In genomic region chr15:70802629-70803028, GRCh38 we compare ENCODE assay signal across 14 cellular contexts. TPM values are rescaled to one million over a fixed set of nuclear protein-coding genes. Genes with fewer than 3 reads are reported as not detected.
A peak's percentile ranks its signal among the peaks of the same experiment; 100 is the strongest.
DNase-seq lines count a peak whose midpoint lies in the region; ATAC-seq and TF ChIP-seq lines count a peak whose summit lies in the region.
"Had no signal": no experiment of that assay in that cellular context is flagged by ENCODE, and none has a peak within 500 bp of the region (broad histone marks: within the 10 kb centered on the region; RNA-seq: fewer than 3 reads in every experiment).

No MANE protein-coding gene starts in this region.

- peaks cover 0 to 11% of the 10 kb centered on the region in 2 donors for H3K4me1 ChIP-seq in adrenal gland (replicated peaks in 1 of 2)
- H3K4me1 ChIP-seq in upper lobe of right lung, result peaks cover 37% of the 10 kb centered on the region

- H3K27me3 ChIP-seq in AG04450 (ENCODE audit: control insufficient read depth, insufficient read depth, low read length) (no peaks in the 10 kb centered on the region), adrenal gland (no peaks in the 10 kb centered on the region), upper lobe of right lung (peaks cover 8% of the 10 kb centered on the region), WERI-Rb-1 (ENCODE audit: insufficient read depth, low read depth, severe bottlenecking) (no peaks in the 10 kb centered on the region)

- TF ChIP-seq POLR2A in adrenal gland (IDR thresholded peaks at IDR 0.05), result no peak

- ATAC-seq in upper lobe of right lung, result no peak
- ATAC-seq: activated CD4-positive, alpha-beta T cell treated with anti-CD3 and anti-CD28 coated beads for 36 hours; HepG2 had no signal

- CTCF ChIA-PET in AG04450 (lab: Charles Lee), result no interaction called here

- POLR2A ChIA-PET in AG04450 (lab: Yijun Ruan, JAX), result no interaction called here

- H3K27ac ChIP-seq in AG04450 (ENCODE audit: low read depth, low read length) (peak overlapping the region; percentile 65), adrenal gland (no peak overlapping the region), upper lobe of right lung (no peak overlapping the region), WERI-Rb-1 (no peak overlapping the region)

- H3K4me3 ChIP-seq in AG04450 (ENCODE audit: low read depth, low read length) (no peak overlapping the region), cardiac fibroblast (replicated peaks in 1 of 2; ENCODE audit: low read depth in 2 of 2, low read length in 2 of 2) (no peak overlapping the region), adrenal gland (no peak overlapping the region), upper lobe of right lung (no peak overlapping the region), WERI-Rb-1 (ENCODE audit: low read depth, low read length) (no peak overlapping the region)

- intact Hi-C loops in adrenal gland (cut with DNase I), result no loop called here
- intact Hi-C loops in upper lobe of right lung (cut with DNase I), result no loop called here

- 67 to 83% (median 76%) methylated on average over 4 of the region's 4 CpGs for WGBS in adrenal gland, 4 donors

- H3K36me3 ChIP-seq in adrenal gland (replicated peaks in 1 of 2) (no peaks in the 10 kb centered on the region), upper lobe of right lung (no peaks in the 10 kb centered on the region), WERI-Rb-1 (no peaks in the 10 kb centered on the region)

- TF ChIP-seq CTCF in AG04450 (IDR thresholded peaks at IDR 0.05; ENCODE audit: low read depth, low read length), result no peak
- TF ChIP-seq CTCF in cardiac fibroblast (IDR thresholded peaks at IDR 0.05; ENCODE audit: low read depth, low read length), result no peak
- TF ChIP-seq CTCF in adrenal gland (IDR thresholded peaks at IDR 0.05), result no peak
- no peak for TF ChIP-seq CTCF in upper lobe of right lung (IDR thresholded peaks at IDR 0.05)
- TF ChIP-seq CTCF in WERI-Rb-1 (IDR thresholded peaks at IDR 0.05; ENCODE audit: low read depth, low read length), result no peak

- DNase-seq in AG04450 (ENCODE audit: low read depth, low spot score) (no peak), M059J (ENCODE audit: low read depth) (peak; percentile 85), cardiac fibroblast (ENCODE audit: low read depth in 2 of 2) (peak; percentile 54 to 65), iris pigment epithelial cell (ENCODE audit: low read depth) (peak; percentile 51), adrenal gland (no peak), upper lobe of right lung (no peak), WERI-Rb-1 (no peak)
- no peak for DNase-seq in activated CD4-positive, alpha-beta T cell treated with anti-CD3 and anti-CD28 coated beads for 4 hours
- DNase-seq: activated CD4-positive, alpha-beta T cell treated with anti-CD3 and anti-CD28 coated beads for 36 hours; activated T-cell treated with anti-CD3 and anti-CD28 coated beads, Interleukin-2, amount 50 U/mL, for 48 hours; kidney; NCI-H1105; NCI-H446 treated with DMSO at 0.1 percent for 48 hours had no signal

- H3K9me3 ChIP-seq in AG04450 (ENCODE audit: control insufficient read depth, insufficient read depth, low read length) (no peaks in the 10 kb centered on the region), adrenal gland (replicated peaks in 1 of 3) (no peaks in the 10 kb centered on the region), upper lobe of right lung (no peaks in the 10 kb centered on the region), WERI-Rb-1 (ENCODE audit: severe bottlenecking) (no peaks in the 10 kb centered on the region)

RNA-seq across cellular contexts. Expression of gene UACA, which starts 39.3 kb away (rescaled TPM):
- polyA plus RNA-seq in AG04450 (2011; rRNA removed), result 133 and 134 TPM in 2 replicates
- 462 and 501 TPM in 2 replicates for polyA minus RNA-seq in AG04450 (2011; rRNA and poly(A)+ RNA removed)
- 31.4 and 43.0 TPM in 2 replicates for total RNA-seq in M059J (2014; rRNA removed; shearing (Covaris generic))
- 10 to 100 TPM; 16.7 to 53.3 (median 34.5) TPM for total RNA-seq in adrenal gland
- 100 to 1,000 TPM in 1 of 3 donors, 10 to 100 TPM in 2; 27.3 to 186 (median 87.8) TPM for polyA plus RNA-seq in adrenal gland
- 39.9 TPM for total RNA-seq in upper lobe of right lung

RNA-seq across cellular contexts. Expression of gene LARP6, which starts 51.3 kb away (rescaled TPM):
- 188 and 235 TPM in 2 replicates for polyA plus RNA-seq in AG04450 (2011; rRNA removed)
- polyA minus RNA-seq in AG04450 (2011; rRNA and poly(A)+ RNA removed), result 96.5 and 111 TPM in 2 replicates
- total RNA-seq in M059J (2014; rRNA removed; shearing (Covaris generic)), result 28.2 and 58.3 TPM in 2 replicates
- 10 to 100 TPM in 3 of 8 donors, 1 to 10 TPM in 5; 6.2 to 36.5 (median 9.6) TPM for total RNA-seq in adrenal gland
- 10 to 100 TPM in 2 of 3 donors, 1 to 10 TPM in 1; 8.1 to 25.0 (median 12.3) TPM for polyA plus RNA-seq in adrenal gland
- total RNA-seq in upper lobe of right lung, result 6.2 TPM

Comparison
In these comparisons a context has a peak if more than half of its experiments do, and no peak if none do; other contexts are left out.
1. DNase-seq: peak in M059J (single experiment), cardiac fibroblast (2 of 2) and iris pigment epithelial cell (single experiment); none in AG04450 (single experiment), activated CD4-positive, alpha-beta T cell treated with anti-CD3 and anti-CD28 coated beads for 4 hours (0 of 2), adrenal gland (0 of 7), upper lobe of right lung (single experiment) and WERI-Rb-1 (single experiment).